ENCODE assay signal across 10 cellular contexts in the genomic region with DNA sequence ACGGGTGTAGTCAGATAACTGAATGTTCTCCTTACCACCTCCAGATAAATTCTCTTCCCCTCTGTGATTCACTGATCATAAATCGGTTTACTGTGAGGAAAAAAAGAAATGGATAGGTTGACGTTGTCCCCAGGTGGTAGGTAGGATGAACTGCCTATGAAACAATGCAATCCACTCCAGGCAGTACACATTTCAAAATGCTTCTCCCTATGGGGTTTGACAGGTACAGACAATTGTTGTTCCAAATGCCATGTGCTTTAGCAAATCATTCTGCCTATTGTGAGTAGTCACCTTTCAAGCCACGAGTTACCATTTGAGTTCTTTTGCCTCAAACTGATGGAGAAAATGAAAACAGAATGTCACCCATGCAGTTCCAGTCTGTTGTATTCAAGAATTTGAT. TPM values are rescaled to one million over a fixed set of nuclear protein-coding genes. Genes with fewer than 3 reads are reported as not detected.
DNase-seq lines count a peak whose midpoint lies in the region; ATAC-seq, FAIRE-seq and TF ChIP-seq lines count a peak whose summit lies in the region.
"Had no signal": no experiment of that assay in that cellular context is flagged by ENCODE, and none has a peak within 500 bp of the region (broad histone marks: within the 10 kb centered on the region; RNA-seq: fewer than 3 reads in every experiment).

No MANE protein-coding gene starts in this region.

- ATAC-seq in activated B cell treated with CpG ODN at 0.5 μM for 24 hours (ENCODE audit: low read depth), result peak; percentile 56
- peak; percentile 16 for ATAC-seq in left lung
- ATAC-seq in HG03196 (IDR thresholded peaks at IDR 0.05; ENCODE audit: unreplicated experiment), result no peak

- H3K27ac ChIP-seq in left lung (no peak overlapping the region), prostate gland (no peak overlapping the region)
- H3K27ac ChIP-seq: dorsolateral prefrontal cortex had no signal

- no peak overlapping the region for H3K4me3 Mint-ChIP-seq in activated B cell treated with CpG ODN at 0.5 μM for 24 hours
- no peak overlapping the region for H3K4me3 Mint-ChIP-seq in activated CD4-positive, alpha-beta memory T cell treated with anti-CD3 and anti-CD28 coated beads for 36 hours

- DNase-seq in BE2C, result no peak
- no peak for DNase-seq in H54 (ENCODE audit: insufficient read length, low spot score)
- no peak for DNase-seq in activated B cell treated with CpG ODN at 0.5 μM for 24 hours
- DNase-seq in left lung, result no peak
- no peak for DNase-seq in DMS114 treated with DMSO at 0.1 percent for 48 hours (lab: John Stamatoyannopoulos, UW; ENCODE audit: unreplicated experiment)
- DNase-seq in activated CD4-positive, alpha-beta memory T cell treated with anti-CD3 and anti-CD28 coated beads for 36 hours, result no peak
- no peak for DNase-seq in prostate gland (ENCODE audit: low spot score)
- DNase-seq: dorsolateral prefrontal cortex, NCI-H510A treated with DMSO at 0.1 percent for 48 hours had no signal

- H3K36me3 Mint-ChIP-seq in activated B cell treated with CpG ODN at 0.5 μM for 24 hours (ENCODE audit: low read depth), result no peaks in the 10 kb centered on the region
- no peaks in the 10 kb centered on the region for H3K36me3 Mint-ChIP-seq in activated CD4-positive, alpha-beta memory T cell treated with anti-CD3 and anti-CD28 coated beads for 36 hours

- H3K4me1 Mint-ChIP-seq in activated B cell treated with CpG ODN at 0.5 μM for 24 hours, result no peaks in the 10 kb centered on the region
- H3K4me1 Mint-ChIP-seq in activated CD4-positive, alpha-beta memory T cell treated with anti-CD3 and anti-CD28 coated beads for 36 hours (ENCODE audit: low read depth), result no peaks in the 10 kb centered on the region

- H3K4me3 ChIP-seq in BE2C (ENCODE audit: low read depth, low read length) (no peak overlapping the region), left lung (no peak overlapping the region), prostate gland (no peak overlapping the region)
- H3K4me3 ChIP-seq: dorsolateral prefrontal cortex had no signal

- TF ChIP-seq POLR2A in H54 (IDR thresholded peaks at IDR 0.05; ENCODE audit: low read depth, low read length) (no peak), prostate gland (IDR thresholded peaks at IDR 0.05) (no peak)

- intact Hi-C loops in activated B cell treated with CpG ODN at 0.5 μM for 24 hours (cut with micrococcal nuclease), result loop anchor here (1.0 to 10.0 kb wide), 2 partner anchors 359 to 1375 kb away; no protein-coding TSS in a partner anchor
- intact Hi-C loops in left lung (cut with DNase I), result no loop called here
- intact Hi-C loops in activated CD4-positive, alpha-beta memory T cell treated with anti-CD3 and anti-CD28 coated beads for 36 hours (cut with micrococcal nuclease), result no loop called here
- intact Hi-C loops in prostate gland (cut with DNase I), result no loop called here

- no peaks in the 10 kb centered on the region for H3K27me3 ChIP-seq in BE2C
- H3K27me3 ChIP-seq in left lung, result no peaks in the 10 kb centered on the region
- H3K27me3 ChIP-seq in prostate gland (replicated peaks; ENCODE audit: insufficient read depth), result no peaks in the 10 kb centered on the region

- TF ChIP-seq CTCF in BE2C (IDR thresholded peaks at IDR 0.05; ENCODE audit: low read depth, low read length) (peak; percentile 42), activated B cell treated with CpG ODN at 0.5 μM for 24 hours (IDR thresholded peaks at IDR 0.05) (no peak), left lung (IDR thresholded peaks at IDR 0.05) (peak in 1 of 2 donors; percentile 21), prostate gland (IDR thresholded peaks at IDR 0.05) (no peak)

- H3K9me3 Mint-ChIP-seq in activated B cell treated with CpG ODN at 0.5 μM for 24 hours, result no peaks in the 10 kb centered on the region
- H3K9me3 Mint-ChIP-seq in activated CD4-positive, alpha-beta memory T cell treated with anti-CD3 and anti-CD28 coated beads for 36 hours, result peaks cover 4% of the 10 kb centered on the region

- H3K9me3 ChIP-seq in BE2C (no peaks in the 10 kb centered on the region), left lung (peaks cover 0 to 7% of the 10 kb centered on the region in 2 donors), prostate gland (no peaks in the 10 kb centered on the region)

- FAIRE-seq in H54 (lab: Jason Lieb, UNC), result peak; percentile 20

- POLR2A ChIA-PET in activated B cell treated with CpG ODN at 0.5 μM for 24 hours (lab: Charles Lee), result no interaction called here
- POLR2A ChIA-PET in activated CD4-positive, alpha-beta memory T cell treated with anti-CD3 and anti-CD28 coated beads for 36 hours (lab: Charles Lee), result no interaction called here

- H3K4me1 ChIP-seq in BE2C (no peaks in the 10 kb centered on the region), left lung (no peaks in the 10 kb centered on the region), prostate gland (replicated peaks) (no peaks in the 10 kb centered on the region)

- no peak overlapping the region for H3K27ac Mint-ChIP-seq in activated B cell treated with CpG ODN at 0.5 μM for 24 hours
- H3K27ac Mint-ChIP-seq in activated CD4-positive, alpha-beta memory T cell treated with anti-CD3 and anti-CD28 coated beads for 36 hours, result no peak overlapping the region

- H3K36me3 ChIP-seq in BE2C (no peaks in the 10 kb centered on the region), left lung (no peaks in the 10 kb centered on the region), prostate gland (no peaks in the 10 kb centered on the region)

- peaks cover 5% of the 10 kb centered on the region for H3K27me3 Mint-ChIP-seq in activated B cell treated with CpG ODN at 0.5 μM for 24 hours
- no peaks in the 10 kb centered on the region for H3K27me3 Mint-ChIP-seq in activated CD4-positive, alpha-beta memory T cell treated with anti-CD3 and anti-CD28 coated beads for 36 hours

- WGBS in prostate gland, result 53% methylated on average over 4 of the region's 4 CpGs

- CTCF ChIA-PET in activated B cell treated with CpG ODN at 0.5 μM for 24 hours (lab: Charles Lee), result interaction anchor here (0.6 kb wide), 1 partner anchor 406 kb away, joined by 3 read pairs; no protein-coding TSS in a partner anchor
- CTCF ChIA-PET in activated CD4-positive, alpha-beta memory T cell treated with anti-CD3 and anti-CD28 coated beads for 36 hours (lab: Charles Lee), result interaction anchor here (1.1 kb wide), 2 partner anchors 407 to 422 kb away, joined by 3 to 5 read pairs; no protein-coding TSS in a partner anchor

RNA-seq across cellular contexts. Expression of a gene that starts 21.8 kb away (rescaled TPM):
- polyA plus RNA-seq in BE2C (2012; ENCODE audit: insufficient read depth, insufficient read length, low read depth), result 149 TPM
- 796 and 798 TPM in 2 replicates for total RNA-seq in activated B cell treated with CpG ODN at 0.5 μM for 24 hours
- 1,000 to 10,000 TPM; 1,589 to 1,774 TPM for total RNA-seq in left lung
- total RNA-seq in activated CD4-positive, alpha-beta memory T cell treated with anti-CD3 and anti-CD28 coated beads for 36 hours, result 100 to 1,000 TPM; 515 to 525 TPM
- total RNA-seq in prostate gland, result 1,000 to 10,000 TPM in 1 of 2 donors, 100 to 1,000 TPM in 1; 293 to 1,683 TPM

RNA-seq across cellular contexts. Expression of a gene that starts 48.3 kb away (rescaled TPM):
- 3.5 TPM for polyA plus RNA-seq in BE2C (2012; ENCODE audit: insufficient read depth, insufficient read length, low read depth)
- total RNA-seq in activated B cell treated with CpG ODN at 0.5 μM for 24 hours (15.0 and 19.9 TPM in 2 replicates), left lung (10 to 100 TPM in 1 of 2 donors, 1 to 10 TPM in 1; 6.6 to 11.5 TPM), prostate gland (1 to 10 TPM; 6.5 to 9.9 TPM)
- 1 to 10 TPM; 5.0 to 5.8 TPM for total RNA-seq in activated CD4-positive, alpha-beta memory T cell treated with anti-CD3 and anti-CD28 coated beads for 36 hours
